In the genomic region with DNA sequence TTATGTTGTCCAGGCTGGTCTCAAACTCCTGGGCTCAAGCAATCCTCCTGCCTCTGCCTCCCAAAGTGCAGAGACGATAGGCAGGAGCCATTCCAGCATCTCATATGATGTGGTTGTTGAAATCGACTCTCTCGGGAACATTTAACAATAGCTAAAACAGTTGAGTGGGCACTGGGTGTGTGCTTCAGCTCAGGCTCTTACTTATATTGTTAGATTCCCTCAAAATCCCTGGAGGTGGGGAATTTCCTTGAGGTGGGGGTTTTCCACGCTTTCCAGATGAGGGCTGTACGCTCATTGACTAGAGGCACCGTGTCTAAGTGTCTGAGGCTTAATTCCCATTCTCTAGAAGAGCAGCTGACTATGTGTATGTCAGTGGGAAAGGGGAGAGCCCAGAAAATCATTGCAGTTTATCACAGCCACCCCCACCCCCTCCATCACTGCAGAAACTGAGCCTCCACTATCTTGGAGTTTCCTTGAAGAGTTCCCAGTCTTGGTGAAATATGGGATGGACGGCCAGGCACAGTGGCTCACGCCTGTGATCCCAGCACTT, we compare ENCODE assay signal across 14 cellular contexts. TPM values are rescaled to one million over a fixed set of nuclear protein-coding genes. Genes with fewer than 3 reads are reported as not detected.
"Had no signal": no experiment of that assay in that cellular context is flagged by ENCODE, and none has a peak within 500 bp of the region (broad histone marks: within the 10 kb centered on the region; RNA-seq: fewer than 3 reads in every experiment).

No MANE protein-coding gene starts in this region.

- DNase-seq: activated CD4-positive, CD25-positive, alpha-beta regulatory T cell; activated CD8-positive, alpha-beta memory T cell treated with anti-CD3 and anti-CD28 coated beads, Interleukin-2, amount 50 U/mL, for 48 hours; activated gamma-delta T cell treated with Interleukin-2 at 50 U/mL for 16 hours; mesenchymal stem cell; stimulated activated CD4-positive, alpha-beta T cell treated with anti-CD3 and anti-CD28 coated beads, Interleukin-1b, Interleukin-23, amount 100 ng/mL, for 48 hours; transverse colon had no signal

- ATAC-seq: naive thymus-derived CD8-positive, alpha-beta T cell had no signal

- H3K9me3 ChIP-seq: SJSA1, transverse colon had no signal

- H3K27me3 Mint-ChIP-seq: naive thymus-derived CD8-positive, alpha-beta T cell had no signal

- H3K27me3 ChIP-seq: SJSA1, transverse colon had no signal

- H3K36me3 ChIP-seq: SJSA1, transverse colon had no signal

- FAIRE-seq: frontal cortex had no signal

- H3K27ac ChIP-seq: epithelial cell of prostate, parathyroid adenoma, SJSA1, transverse colon had no signal

- H3K36me3 Mint-ChIP-seq: naive thymus-derived CD8-positive, alpha-beta T cell had no signal

- H3K4me1 ChIP-seq: parathyroid adenoma, SJSA1 had no signal

- H3K4me3 ChIP-seq: SJSA1, transverse colon had no signal

RNA-seq across cellular contexts. Expression of gene HPN, which starts 52.2 kb away (rescaled TPM):
- total RNA-seq: chondrocyte; dermis microvascular lymphatic vessel endothelial cell; frontal cortex; SJSA1; T-helper 2 cell treated with Interferon-gamma antibody and Interleukin-4, amounts not matched to agents 100 ng/mL and 5 ng/mL, for 36 hours had no signal
